8 cellular contexts compared by ENCODE assay signal in the genomic region with DNA sequence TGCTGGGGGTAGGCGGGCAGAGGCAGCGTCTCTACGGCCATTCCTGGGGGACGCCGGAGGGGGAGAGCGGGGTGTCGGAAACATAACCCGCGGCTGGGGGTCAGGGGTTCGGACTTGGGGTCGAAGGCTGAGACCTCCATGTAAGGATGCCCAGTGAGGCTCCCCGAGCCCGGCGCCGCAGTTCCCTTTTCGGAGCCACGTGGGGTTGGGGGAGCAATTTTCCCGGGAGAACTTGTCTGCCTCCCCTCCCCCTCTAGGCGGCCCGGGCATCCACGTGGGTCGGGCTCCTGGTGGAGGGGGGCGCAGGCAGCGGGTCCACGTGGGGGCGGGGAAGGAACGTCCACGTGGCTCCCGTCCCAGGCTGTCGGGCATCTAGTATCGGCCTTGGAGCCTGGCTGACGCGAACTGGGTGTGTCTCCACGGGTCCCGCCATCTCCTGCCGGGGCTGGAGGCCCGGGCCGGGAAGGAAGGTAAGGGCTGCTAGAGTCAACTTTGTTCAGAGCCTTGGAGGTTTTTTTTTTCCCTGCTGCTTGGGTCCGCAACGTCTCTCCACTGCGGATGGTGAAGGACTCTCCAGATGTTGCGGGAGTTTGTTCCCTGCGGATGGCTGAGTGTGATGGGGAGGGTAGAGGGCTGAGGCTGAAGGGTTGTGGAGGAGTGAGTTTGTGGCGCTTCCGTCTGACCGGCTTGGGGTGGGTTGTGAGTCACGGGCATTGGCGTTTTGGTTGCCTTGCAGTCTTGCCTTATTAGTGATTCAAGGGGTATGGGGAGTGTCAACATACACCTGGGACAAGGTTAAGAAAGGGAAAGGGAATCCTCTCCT. TPM values are rescaled to one million over a fixed set of nuclear protein-coding genes. Genes with fewer than 3 reads are reported as not detected.
DNase-seq lines count a peak whose midpoint lies in the region; TF ChIP-seq lines count a peak whose summit lies in the region.

No MANE protein-coding gene starts in this region.

- H3K27ac ChIP-seq in WERI-Rb-1: peak overlapping the region; percentile 94

- peaks cover 31% of the 10 kb centered on the region for H3K4me1 ChIP-seq in Loucy (ENCODE audit: insufficient read depth, low read length, poor library complexity, severe bottlenecking)

- H3K9me3 ChIP-seq in Loucy (ENCODE audit: insufficient read depth, low read depth, low read length): no peaks in the 10 kb centered on the region
- no peaks in the 10 kb centered on the region for H3K9me3 ChIP-seq in WERI-Rb-1 (ENCODE audit: severe bottlenecking)

- peak overlapping the region; percentile 91 for H2AFZ ChIP-seq in Loucy (ENCODE audit: low read length)

- TF ChIP-seq CTCF in Loucy (conservative IDR thresholded peaks at IDR 0.05; ENCODE audit: low read length) (no peak), WERI-Rb-1 (IDR thresholded peaks at IDR 0.05; ENCODE audit: low read depth, low read length) (no peak), kidney epithelial cell (IDR thresholded peaks at IDR 0.05; ENCODE audit: insufficient read depth, low read length, poor library complexity, severe bottlenecking) (no peak)

- no peaks in the 10 kb centered on the region for H3F3A ChIP-seq in Loucy (ENCODE audit: low read depth)

- H3K9ac ChIP-seq in Loucy (ENCODE audit: low read depth, low read length, poor library complexity, severe bottlenecking): peak overlapping the region; percentile 83

- DNase-seq in NCI-H345 (lab: John Stamatoyannopoulos, UW): peak; percentile 25
- no peak for DNase-seq in NCI-H345 treated with DMSO at 0.1 percent for 48 hours (lab: John Stamatoyannopoulos, UW; ENCODE audit: unreplicated experiment)
- DNase-seq in WERI-Rb-1: peak; percentile 80
- DNase-seq in cerebellum (ENCODE audit: low spot score): peak; percentile 47
- no peak for DNase-seq in kidney epithelial cell (ENCODE audit: low read depth)
- DNase-seq in stimulated activated CD4-positive, alpha-beta T cell treated with anti-CD3 and anti-CD28 coated beads, Interleukin-12 subunit alpha, Interleukin-12 subunit beta, amount 100 ng/mL, for 48 hours (ENCODE audit: low read depth in 2 of 3, low spot score in 1 of 3): peak; percentile 58 to 63 (median 59)
- DNase-seq in DMS153 treated with DMSO at 0.1 percent for 48 hours (lab: John Stamatoyannopoulos, UW; ENCODE audit: unreplicated experiment): no peak

- peaks cover 57% of the 10 kb centered on the region for H3K79me2 ChIP-seq in Loucy (ENCODE audit: insufficient read depth, low read length)

- no peaks in the 10 kb centered on the region for H3K9me2 ChIP-seq in Loucy (replicated peaks; ENCODE audit: low read depth, low read length)

- H3K4me3 ChIP-seq in Loucy (ENCODE audit: low read length, poor library complexity, severe bottlenecking) (peak overlapping the region; percentile 94), WERI-Rb-1 (ENCODE audit: low read depth, low read length) (peak overlapping the region; percentile 98), kidney epithelial cell (ENCODE audit: low read depth, low read length) (peak overlapping the region; percentile 95)

- peaks cover 9% of the 10 kb centered on the region; the same call in 1 of the 2 replicates for H3K36me3 ChIP-seq in Loucy (ENCODE audit: insufficient read depth, low read length)
- peaks cover 33% of the 10 kb centered on the region for H3K36me3 ChIP-seq in WERI-Rb-1
- no peaks in the 10 kb centered on the region for H3K36me3 ChIP-seq in kidney epithelial cell (ENCODE audit: control insufficient read depth, insufficient read depth, low read length)

- peaks cover 46% of the 10 kb centered on the region for H4K20me1 ChIP-seq in Loucy (ENCODE audit: insufficient read depth, low read length, poor library complexity, severe bottlenecking)

- peak overlapping the region; percentile 94 for H3K4me2 ChIP-seq in Loucy (ENCODE audit: low read depth, low read length, poor library complexity, severe bottlenecking)

- H3K27me3 ChIP-seq in Loucy (ENCODE audit: insufficient read depth, low read length, poor library complexity, severe bottlenecking) (no peaks in the 10 kb centered on the region), WERI-Rb-1 (ENCODE audit: insufficient read depth, low read depth, severe bottlenecking) (no peaks in the 10 kb centered on the region), kidney epithelial cell (ENCODE audit: control insufficient read depth, insufficient read depth, low read length) (no peaks in the 10 kb centered on the region)

RNA-seq across cellular contexts. Expression of a gene that starts 0.7 kb away (rescaled TPM):
- 12.3 TPM for total RNA-seq in cerebellum
- 27.0 and 30.5 TPM in 2 replicates for total RNA-seq in kidney epithelial cell

RNA-seq across cellular contexts. Expression of a gene that starts 13.4 kb away (rescaled TPM):
- 73.6 TPM for total RNA-seq in cerebellum
- total RNA-seq in kidney epithelial cell: 46.8 and 56.0 TPM in 2 replicates

RNA-seq across cellular contexts. Expression of a gene that starts 18.6 kb away (rescaled TPM):
- 25.6 TPM for total RNA-seq in cerebellum
- 92.3 and 97.1 TPM in 2 replicates for total RNA-seq in kidney epithelial cell

Comparison
In these comparisons a context has a peak if more than half of its experiments do, and no peak if none do; other contexts are left out.
1. DNase-seq: peak in NCI-H345 (single experiment), WERI-Rb-1 (single experiment), cerebellum (single experiment) and stimulated activated CD4-positive, alpha-beta T cell treated with anti-CD3 and anti-CD28 coated beads, Interleukin-12 subunit alpha, Interleukin-12 subunit beta, amount 100 ng/mL, for 48 hours (3 of 3); none in NCI-H345 treated with DMSO at 0.1 percent for 48 hours (single experiment), kidney epithelial cell (single experiment) and DMS153 treated with DMSO at 0.1 percent for 48 hours (single experiment).
2. Peak in every context shown above with its lines, with median percentiles within 50 percentile points of each other: H3K4me3 ChIP-seq.